Comparison of ENCODE assay signal across 23 cellular contexts in the genomic region with DNA sequence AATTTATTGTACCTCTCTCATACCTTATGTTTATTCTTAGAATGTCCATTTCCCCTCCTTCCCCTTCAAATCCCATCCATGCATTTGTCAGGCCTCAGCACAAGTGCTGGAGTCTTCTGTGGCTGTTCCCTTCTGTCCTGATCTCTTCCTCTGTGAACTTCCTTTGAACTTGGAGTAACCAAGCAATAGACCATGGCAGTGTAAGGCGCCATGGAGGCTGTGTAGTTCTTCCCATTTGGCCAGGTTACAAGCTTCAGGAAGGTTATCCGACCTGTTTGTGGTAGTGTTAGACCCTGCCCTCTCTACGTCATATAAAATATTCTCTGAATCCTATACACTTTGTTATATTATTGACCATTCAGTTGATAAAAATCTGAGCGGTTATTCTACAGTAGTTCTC. TPM values are rescaled to one million over a fixed set of nuclear protein-coding genes. Genes with fewer than 3 reads are reported as not detected.
DNase-seq lines count a peak whose midpoint lies in the region; ATAC-seq, FAIRE-seq and TF ChIP-seq lines count a peak whose summit lies in the region.
"Had no signal": no experiment of that assay in that cellular context is flagged by ENCODE, and none has a peak within 500 bp of the region (broad histone marks: within the 10 kb centered on the region; RNA-seq: fewer than 3 reads in every experiment).

No MANE protein-coding gene starts in this region.

- H3K36me3 ChIP-seq in H1 (ENCODE audit: control insufficient read depth in 2 of 4, insufficient read depth in 4 of 4, low read length in 3 of 4) (no peaks in the 10 kb centered on the region), mucosa of descending colon (ENCODE audit: low read depth) (no peaks in the 10 kb centered on the region), transverse colon (peaks cover 0 to 6% (median 0%) of the 10 kb centered on the region in 4 donors), vagina (no peaks in the 10 kb centered on the region)
- H3K36me3 ChIP-seq: BLaER1 had no signal

- FAIRE-seq in H1 (lab: Jason Lieb, UNC): no peak
- no peak for FAIRE-seq in urothelium cell line (lab: Jason Lieb, UNC)
- FAIRE-seq: A204.1, GM12891, GM18507 had no signal

- H3K27me3 Mint-ChIP-seq in activated CD8-positive, alpha-beta T cell treated with anti-CD3 and anti-CD28 coated beads, Interleukin-2, amount 10 ng/mL, durations not matched to agents 7 days and 5 days (ENCODE audit: low read depth): no peaks in the 10 kb centered on the region
- H3K27me3 Mint-ChIP-seq: B cell; CD4-positive, CD25-positive, alpha-beta regulatory T cell had no signal

- H3K14ac ChIP-seq in H1 (ENCODE audit: insufficient read length): no peak overlapping the region

- no peak overlapping the region; the same call in 1 of the 2 replicates for H2AK5ac ChIP-seq in H1 (ENCODE audit: low read depth, low read length)

- H4K5ac ChIP-seq in H1 (ENCODE audit: insufficient read length, low read depth, low read length): no peak overlapping the region

- no peaks in the 10 kb centered on the region for H3K9me3 ChIP-seq in H1 (ENCODE audit: insufficient read depth in 2 of 2, low read depth in 1 of 2, low read length in 1 of 2)
- H3K9me3 ChIP-seq in mucosa of descending colon: peaks cover 8% of the 10 kb centered on the region
- peaks cover 0 to 3% of the 10 kb centered on the region in 2 donors for H3K9me3 ChIP-seq in transverse colon
- no peaks in the 10 kb centered on the region for H3K9me3 ChIP-seq in vagina
- H3K9me3 ChIP-seq: Caco-2 had no signal

- CTCF ChIA-PET in H1 (lab: Charles Lee; ENCODE audit: partially characterized antibody): interaction anchor here (0.6 to 1.3 kb wide), 2 partner anchors 30 to 59 kb away, joined by 3 to 5 read pairs; no protein-coding TSS in a partner anchor
- CTCF ChIA-PET in activated CD8-positive, alpha-beta T cell treated with anti-CD3 and anti-CD28 coated beads, Interleukin-2, amount 10 ng/mL, durations not matched to agents 7 days and 5 days (lab: Charles Lee): no interaction called here

- no peak overlapping the region for H2BK12ac ChIP-seq in H1 (ENCODE audit: low read depth, low read length)

- DNase-seq in DMS53 (lab: John Stamatoyannopoulos, UW): peak; percentile 30
- DNase-seq in H1 (ENCODE audit: low read depth in 1 of 2, low spot score in 2 of 2): no peak
- DNase-seq in mucosa of descending colon: peak in 1 of 3 donors; percentile 48
- no peak for DNase-seq in transverse colon
- no peak for DNase-seq in vagina (ENCODE audit: extremely low spot score in 2 of 2)
- no peak for DNase-seq in activated CD8-positive, alpha-beta T cell treated with anti-CD3 and anti-CD28 coated beads, Interleukin-2, amount 10 ng/mL, durations not matched to agents 7 days and 5 days
- DNase-seq in urothelium cell line (ENCODE audit: low spot score): no peak
- DNase-seq: Caco-2; CD4-positive, CD25-positive, alpha-beta regulatory T cell; CD8-positive, alpha-beta T cell; DMS153; DMS79 treated with DMSO at 0.1 percent for 48 hours; GF-D8; GOT3; H7; HCEC 1CT had no signal

- no peak overlapping the region for H3K18ac ChIP-seq in H1 (ENCODE audit: extremely low read depth, low read length)

- H2BK5ac ChIP-seq in H1 (ENCODE audit: low read depth, low read length): no peak overlapping the region

- in situ Hi-C loops in transverse colon (cut with MboI; ENCODE audit: low pct_ligation_motif_present in 1 of 4, low pct_unique_long_range_greater_than_20kb in 1 of 4, low sequenced_read_pairs in 3 of 4): no loop called here

- H2BK15ac ChIP-seq in H1 (ENCODE audit: low read length): no peak overlapping the region

- H3K4me1 Mint-ChIP-seq in activated CD8-positive, alpha-beta T cell treated with anti-CD3 and anti-CD28 coated beads, Interleukin-2, amount 10 ng/mL, durations not matched to agents 7 days and 5 days (ENCODE audit: low read depth): peaks cover 14% of the 10 kb centered on the region

- H3K4me3 ChIP-seq in H1 (ENCODE audit: extremely low read depth in 1 of 4, insufficient read depth in 2 of 4, low read depth in 3 of 4, low read length in 4 of 4) (no peak overlapping the region), mucosa of descending colon (no peak overlapping the region), transverse colon (no peak overlapping the region), vagina (no peak overlapping the region)
- H3K4me3 ChIP-seq: BLaER1 had no signal

- H3K79me1 ChIP-seq in H1 (ENCODE audit: low read depth, low read length): 0 out of 2 replicates have a peak, but pooled peaks cover 5% of the 10 kb centered on the region

- intact Hi-C loops in mucosa of descending colon (cut with DNase I, micrococcal nuclease): no loop called here
- intact Hi-C loops in transverse colon (cut with DNase I; ENCODE audit: low total_unique reads): no loop called here
- intact Hi-C loops in vagina (cut with DNase I): no loop called here

- TF ChIP-seq EP300 in H1 (IDR thresholded peaks at IDR 0.05; ENCODE audit: borderline replicate concordance in 1 of 2, low read depth in 2 of 2, low read length in 2 of 2) (no peak), transverse colon (IDR thresholded peaks at IDR 0.05; ENCODE audit: low read depth) (no peak)

- no peak for TF ChIP-seq RAD21 in H1 (IDR thresholded peaks at IDR 0.05 in 1 of 2, conservative IDR thresholded peaks at IDR 0.05 in 1 of 2; ENCODE audit: low read depth in 2 of 2, low read length in 2 of 2)

- no peak for TF ChIP-seq POLR2A in H1 (IDR thresholded peaks at IDR 0.05; ENCODE audit: control extremely low read depth in 1 of 2, low read depth in 2 of 2, low read length in 2 of 2)
- no peak for TF ChIP-seq POLR2A in transverse colon (IDR thresholded peaks at IDR 0.05)
- no peak for TF ChIP-seq POLR2A in vagina (IDR thresholded peaks at IDR 0.05)

- H3K4me2 ChIP-seq in H1 (ENCODE audit: insufficient read depth in 1 of 2, low read depth in 2 of 2, low read length in 2 of 2): no peak overlapping the region
- H3K4me2 ChIP-seq: BLaER1 had no signal

- no peaks in the 10 kb centered on the region for H4K20me1 ChIP-seq in H1 (replicated peaks in 1 of 2; ENCODE audit: control insufficient read depth in 1 of 2, insufficient read depth in 2 of 2, low read length in 2 of 2)
- H4K20me1 ChIP-seq: BLaER1 had no signal

- H3K4me1 ChIP-seq in H1 (replicated peaks in 1 of 4; ENCODE audit: control insufficient read depth in 3 of 4, insufficient read depth in 4 of 4, low read length in 3 of 4): peaks cover 4 to 7% (median 5%) of the 10 kb centered on the region in 4 experiments
- peaks cover 12% of the 10 kb centered on the region for H3K4me1 ChIP-seq in mucosa of descending colon (ENCODE audit: low read depth)
- peaks cover 3 to 35% (median 20%) of the 10 kb centered on the region in 4 donors for H3K4me1 ChIP-seq in transverse colon
- H3K4me1 ChIP-seq in vagina: peaks cover under 1% of the 10 kb centered on the region

- H3K36me3 Mint-ChIP-seq in activated CD8-positive, alpha-beta T cell treated with anti-CD3 and anti-CD28 coated beads, Interleukin-2, amount 10 ng/mL, durations not matched to agents 7 days and 5 days (ENCODE audit: low read depth): peaks cover 9% of the 10 kb centered on the region

- H3K4me3 Mint-ChIP-seq in activated CD8-positive, alpha-beta T cell treated with anti-CD3 and anti-CD28 coated beads, Interleukin-2, amount 10 ng/mL, durations not matched to agents 7 days and 5 days: no peak overlapping the region
- H3K4me3 Mint-ChIP-seq: B cell; CD4-positive, CD25-positive, alpha-beta regulatory T cell; CD8-positive, alpha-beta T cell had no signal

- no peak overlapping the region for H3K56ac ChIP-seq in H1 (replicated peaks; ENCODE audit: insufficient read length, low read depth, low read length)

- no peak overlapping the region for H3K27ac Mint-ChIP-seq in activated CD8-positive, alpha-beta T cell treated with anti-CD3 and anti-CD28 coated beads, Interleukin-2, amount 10 ng/mL, durations not matched to agents 7 days and 5 days
- H3K27ac Mint-ChIP-seq: B cell; CD4-positive, CD25-positive, alpha-beta regulatory T cell; CD8-positive, alpha-beta T cell had no signal

- no peaks in the 10 kb centered on the region; the same call in 1 of the 2 replicates for H3K23me2 ChIP-seq in H1 (ENCODE audit: low read depth, low read length)

- 90% methylated on average over 4 of the region's 4 CpGs; no CpG with 5 or more reads in 1 of the 2 experiments for WGBS in H1 (ENCODE audit: extremely low coverage in 1 of 2, insufficient coverage in 1 of 2, insufficient read length in 1 of 2, insufficient replicate concordance in 2 of 2, low coverage in 1 of 2, low lambda C conversion rate in 2 of 2, missing lambda C conversion rate in 1 of 2), 2 experiments
- 70 to 78% methylated on average over 3 to 4 of the region's 4 CpGs for WGBS in transverse colon (ENCODE audit: low coverage in 1 of 2), 2 donors

- no peaks in the 10 kb centered on the region for H3K27me3 ChIP-seq in H1 (replicated peaks in 1 of 4; ENCODE audit: control insufficient read depth in 3 of 4, extremely low read depth in 1 of 4, insufficient read depth in 3 of 4, low read length in 3 of 4)
- H3K27me3 ChIP-seq in transverse colon: no peaks in the 10 kb centered on the region
- no peaks in the 10 kb centered on the region for H3K27me3 ChIP-seq in vagina
- H3K27me3 ChIP-seq: BLaER1 had no signal

- POLR2A ChIA-PET in H1 (lab: Charles Lee; ENCODE audit: partially characterized antibody): no interaction called here
- POLR2A ChIA-PET in activated CD8-positive, alpha-beta T cell treated with anti-CD3 and anti-CD28 coated beads, Interleukin-2, amount 10 ng/mL, durations not matched to agents 7 days and 5 days (lab: Charles Lee): no interaction called here

- H2AFZ ChIP-seq in H1 (ENCODE audit: low read length): no peak overlapping the region

- H2BK120ac ChIP-seq in H1 (replicated peaks; ENCODE audit: low read depth, low read length): no peak overlapping the region

- H3K79me2 ChIP-seq in H1 (ENCODE audit: control insufficient read depth in 1 of 2, insufficient read depth in 2 of 2, low read length in 2 of 2): peaks cover 7 to 52% of the 10 kb centered on the region in 2 experiments; a peak in 3 of 4 replicates

- no peak overlapping the region for H3K23ac ChIP-seq in H1 (ENCODE audit: insufficient read length)

- H4K8ac ChIP-seq in H1 (ENCODE audit: extremely low read depth, insufficient read depth, low read length): no peak overlapping the region

- no peak overlapping the region for H2BK20ac ChIP-seq in H1 (ENCODE audit: low read length)

- peak; percentile 82 for ATAC-seq in mucosa of descending colon
- no peak for ATAC-seq in activated CD8-positive, alpha-beta T cell treated with anti-CD3 and anti-CD28 coated beads, Interleukin-2, amount 10 ng/mL, durations not matched to agents 7 days and 5 days
- ATAC-seq: CD8-positive, alpha-beta T cell had no signal

- no peak overlapping the region for H3K9ac ChIP-seq in H1 (replicated peaks in 1 of 4; ENCODE audit: extremely low read depth in 1 of 4, low read depth in 3 of 4, low read length in 3 of 4)
- H3K9ac ChIP-seq: BLaER1 had no signal

- peaks cover 5% of the 10 kb centered on the region for H3K9me3 Mint-ChIP-seq in activated CD8-positive, alpha-beta T cell treated with anti-CD3 and anti-CD28 coated beads, Interleukin-2, amount 10 ng/mL, durations not matched to agents 7 days and 5 days (ENCODE audit: insufficient read depth)

- peak overlapping the region; percentile 36 for H3K4ac ChIP-seq in H1 (replicated peaks; ENCODE audit: insufficient read length, low read depth, low read length)

- TF ChIP-seq CTCF in H1 (IDR thresholded peaks at IDR 0.05; ENCODE audit: control extremely low read depth in 1 of 3, insufficient read depth in 1 of 3, low read depth in 1 of 3, low read length in 3 of 3) (no peak), mucosa of descending colon (IDR thresholded peaks at IDR 0.05) (no peak), transverse colon (IDR thresholded peaks at IDR 0.05) (no peak), vagina (IDR thresholded peaks at IDR 0.05) (no peak)

- H3K27ac ChIP-seq in H1 (ENCODE audit: low read depth, low read length) (no peak overlapping the region), transverse colon (peak overlapping the region; percentile 32 to 53 (median 46)), vagina (no peak overlapping the region)
- H3K27ac ChIP-seq: 22Rv1, BLaER1, C4-2B had no signal

- H4K91ac ChIP-seq in H1 (replicated peaks; ENCODE audit: insufficient read length, low read length): no peak overlapping the region

RNA-seq across cellular contexts. Expression of gene MAP2K6, which starts 28.6 kb away (rescaled TPM):
- total RNA-seq in H1 (2021; fragmentation: NEBNext Ultra II Directional; extraction: Animal tissue kit (Norgen Biotek cat#: 25700)): 42.2 and 44.1 TPM in 2 replicates
- polyA plus RNA-seq in H1 (2011; rRNA removed): 6.7 and 11.0 TPM in 2 replicates
- polyA plus RNA-seq in H1 (2011; cell fraction: cytosol; rRNA removed): 14.2 TPM
- 10.1 TPM for polyA plus RNA-seq in H1 (2011; cell fraction: nucleus; rRNA removed)
- polyA plus RNA-seq in H1 (2012, experiment 1 of 2): 18.1 to 22.4 TPM (median 20.9 TPM) in 4 replicates
- polyA plus RNA-seq in H1 (2012, experiment 2 of 2): 1.7 TPM
- polyA plus RNA-seq in H1 (2013, experiment 1 of 2): 17.1 TPM
- 15.5 TPM for polyA plus RNA-seq in H1 (2013, experiment 2 of 2)
- polyA minus RNA-seq in H1 (2011; rRNA and poly(A)+ RNA removed): 54.7 and 71.0 TPM in 2 replicates
- polyA minus RNA-seq in H1 (2011; cell fraction: cytosol; rRNA and poly(A)+ RNA removed): 16.1 TPM
- 31.7 TPM for polyA minus RNA-seq in H1 (2011; cell fraction: nucleus; rRNA and poly(A)+ RNA removed)
- total RNA-seq in mucosa of descending colon (100 to 1,000 TPM in 2 of 3 donors, 10 to 100 TPM in 1; 62.9 to 146 (median 117) TPM), transverse colon (10 to 100 TPM; 16.1 to 50.7 (median 45.8) TPM), vagina (10.3 TPM)
- total RNA-seq in activated CD8-positive, alpha-beta T cell treated with anti-CD3 and anti-CD28 coated beads, Interleukin-2, amount 10 ng/mL, durations not matched to agents 7 days and 5 days: 10 to 100 TPM; 11.0 to 11.6 TPM

Comparison
In these comparisons a context has a peak if more than half of its experiments do, and no peak if none do; other contexts are left out.
1. H3K27ac ChIP-seq: peak in transverse colon (4 of 4); none in H1 (single experiment) and vagina (single experiment).